Comparison of ENCODE assay signal across 16 cellular contexts in the genomic region with DNA sequence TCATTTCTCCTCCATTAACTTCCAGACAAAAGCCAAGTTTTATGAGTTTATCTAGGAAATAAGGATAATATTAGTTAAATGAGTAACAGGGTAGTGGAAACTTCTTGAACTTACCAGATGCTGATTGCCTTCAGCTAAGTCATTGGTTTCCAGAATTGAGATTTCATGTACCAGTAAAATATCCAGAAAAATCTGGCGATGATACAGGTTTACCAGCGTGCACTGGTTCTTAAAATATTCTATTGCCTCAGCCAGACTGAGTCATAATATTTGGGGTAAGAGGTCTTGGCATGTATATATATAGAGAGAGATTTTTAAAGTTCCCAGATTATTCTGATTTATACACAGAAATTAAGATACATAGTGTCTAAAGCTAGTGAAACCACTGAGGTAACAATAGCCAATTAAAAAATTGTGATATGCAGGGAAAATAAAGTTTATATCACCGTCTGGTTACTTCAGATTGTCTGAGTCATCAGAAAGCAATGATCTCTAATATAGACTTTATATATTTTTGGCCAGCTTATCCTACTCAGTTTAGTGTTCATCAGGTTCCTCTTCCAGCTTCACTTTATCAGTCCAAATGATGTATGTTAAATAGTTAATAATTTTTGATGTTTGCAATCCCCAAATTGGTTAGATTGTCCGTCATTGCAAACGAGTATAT.
"Had no signal": no experiment of that assay in that cellular context is flagged by ENCODE, and none has a peak within 500 bp of the region (broad histone marks: within the 10 kb centered on the region; RNA-seq: fewer than 3 reads in every experiment).

No MANE protein-coding gene starts in this region.

- H3K9me3 ChIP-seq: gastrocnemius medialis, left lung, suprapubic skin, transverse colon, uterus had no signal

- H3K27ac ChIP-seq: gastrocnemius medialis, left lung, suprapubic skin, transverse colon, uterus had no signal

- H3K36me3 ChIP-seq: uterus had no signal

- DNase-seq: activated B cell treated with CpG ODN at 0.5 μM for 24 hours; activated CD4-positive, alpha-beta memory T cell treated with anti-CD3 and anti-CD28 coated beads, Interleukin-2, amount 10 ng/mL, durations not matched to agents 7 days and 5 days; activated CD4-positive, alpha-beta T cell treated with anti-CD3 and anti-CD28 coated beads for 4 hours; activated CD8-positive, alpha-beta memory T cell treated with anti-CD3 and anti-CD28 coated beads, Interleukin-2, amount 10 ng/mL, durations not matched to agents 7 days and 5 days; amniotic stem cell; effector CD4-positive, alpha-beta T cell; gastrocnemius medialis; head of caudate nucleus; left lung; small intestine; stimulated activated CD4-positive, alpha-beta T cell treated with anti-CD3 and anti-CD28 coated beads, Interleukin-15, amount 100 ng/mL, for 24 hours; stimulated activated CD4-positive, alpha-beta T cell treated with anti-CD3 and anti-CD28 coated beads, Interleukin-2, amount 100 ng/mL, for 48 hours; T-cell; transverse colon; uterus had no signal

- ATAC-seq: activated CD8-positive, alpha-beta memory T cell treated with anti-CD3 and anti-CD28 coated beads, Interleukin-2, amount 10 ng/mL, durations not matched to agents 7 days and 5 days; gastrocnemius medialis; left lung; T-cell had no signal

- H3K4me1 ChIP-seq: gastrocnemius medialis, left lung, suprapubic skin, transverse colon, uterus had no signal

- H3K4me3 ChIP-seq: gastrocnemius medialis, left lung, suprapubic skin, transverse colon, uterus had no signal

- FAIRE-seq: small intestine had no signal

- H3K27me3 ChIP-seq: gastrocnemius medialis, left lung, suprapubic skin, transverse colon, uterus had no signal
